In genomic region chr1:37177230-37177864, GRCh38 we compare ENCODE assay signal across 8 cellular contexts.
A peak's percentile ranks its signal among the peaks of the same experiment; 100 is the strongest.
DNase-seq lines count a peak whose midpoint lies in the region; ATAC-seq, FAIRE-seq and TF ChIP-seq lines count a peak whose summit lies in the region.

No MANE protein-coding gene starts in this region.

- no peak overlapping the region for H3K4me3 Mint-ChIP-seq in activated CD8-positive, alpha-beta T cell treated with anti-CD3 and anti-CD28 coated beads, Interleukin-2, amount 10 ng/mL, durations not matched to agents 7 days and 5 days

- peak; percentile 28 to 29 for DNase-seq in cardiac muscle cell (ENCODE audit: low read depth in 1 of 2, low spot score in 1 of 2)
- DNase-seq in left ventricle myocardium superior: no peak
- peak; percentile 66 for DNase-seq in NCI-H2029 treated with DMSO at 0.1 percent for 48 hours (lab: John Stamatoyannopoulos, UW)
- peak; percentile 32 for DNase-seq in activated CD8-positive, alpha-beta T cell treated with anti-CD3 and anti-CD28 coated beads, Interleukin-2, amount 10 ng/mL, durations not matched to agents 7 days and 5 days
- DNase-seq in aorta: no peak
- DNase-seq in RCC 7860 (ENCODE audit: low spot score): no peak
- DNase-seq in activated gamma-delta T cell treated with Interleukin-2 at 50 U/mL for 16 hours: no peak

- H3K9me3 Mint-ChIP-seq in activated CD8-positive, alpha-beta T cell treated with anti-CD3 and anti-CD28 coated beads, Interleukin-2, amount 10 ng/mL, durations not matched to agents 7 days and 5 days (ENCODE audit: insufficient read depth): no peaks in the 10 kb centered on the region

- peaks cover 4% of the 10 kb centered on the region for H3K27me3 ChIP-seq in cardiac muscle cell
- H3K27me3 ChIP-seq in liver (ENCODE audit: control insufficient read depth in 4 of 4, insufficient read depth in 4 of 4, low read length in 3 of 4): peaks cover 0 to 4% (median under 1%) of the 10 kb centered on the region in 4 donors
- no peaks in the 10 kb centered on the region for H3K27me3 ChIP-seq in aorta (ENCODE audit: control insufficient read depth in 1 of 2, insufficient read depth in 2 of 2, low read length in 1 of 2)

- TF ChIP-seq RAD21 in liver (IDR thresholded peaks at IDR 0.05): peak; percentile 35 to 69

- no peak overlapping the region for H3K27ac ChIP-seq in cardiac muscle cell
- no peak overlapping the region for H3K27ac ChIP-seq in liver (ENCODE audit: low read depth in 1 of 2, low read length in 2 of 2)
- no peak overlapping the region for H3K27ac ChIP-seq in aorta (ENCODE audit: low read depth in 1 of 2, low read length in 2 of 2)

- no peak overlapping the region for H3K9ac ChIP-seq in liver (ENCODE audit: low read depth in 1 of 2, low read length in 2 of 2)

- H3K9me3 ChIP-seq in cardiac muscle cell (ENCODE audit: low read depth) (no peaks in the 10 kb centered on the region), liver (ENCODE audit: control insufficient read depth in 4 of 4, low read length in 3 of 4) (peaks cover 0 to 3% (median 0%) of the 10 kb centered on the region in 4 donors), aorta (ENCODE audit: control insufficient read depth, low read length) (peaks cover 4% of the 10 kb centered on the region)

- POLR2A ChIA-PET in activated CD8-positive, alpha-beta T cell treated with anti-CD3 and anti-CD28 coated beads, Interleukin-2, amount 10 ng/mL, durations not matched to agents 7 days and 5 days (lab: Charles Lee): no interaction called here

- H3K4me1 Mint-ChIP-seq in activated CD8-positive, alpha-beta T cell treated with anti-CD3 and anti-CD28 coated beads, Interleukin-2, amount 10 ng/mL, durations not matched to agents 7 days and 5 days (ENCODE audit: low read depth): no peaks in the 10 kb centered on the region

- H3K27ac Mint-ChIP-seq in activated CD8-positive, alpha-beta T cell treated with anti-CD3 and anti-CD28 coated beads, Interleukin-2, amount 10 ng/mL, durations not matched to agents 7 days and 5 days: no peak overlapping the region

- TF ChIP-seq CTCF in cardiac muscle cell (IDR thresholded peaks at IDR 0.05; ENCODE audit: low read depth, low read length): peak; percentile 36
- peak; percentile 19 for TF ChIP-seq CTCF in liver (IDR thresholded peaks at IDR 0.05; ENCODE audit: low read depth, low read length, missing input control)

- H3K4me3 ChIP-seq in cardiac muscle cell (no peak overlapping the region), liver (ENCODE audit: low read depth in 1 of 3, low read length in 3 of 3) (no peak overlapping the region), aorta (ENCODE audit: low read length in 2 of 2) (no peak overlapping the region)

- H3K36me3 ChIP-seq in cardiac muscle cell: no peaks in the 10 kb centered on the region
- H3K36me3 ChIP-seq in liver (ENCODE audit: control insufficient read depth in 4 of 4, insufficient read depth in 3 of 4, low read depth in 1 of 4, low read length in 3 of 4): no peaks in the 10 kb centered on the region
- H3K36me3 ChIP-seq in aorta (ENCODE audit: control insufficient read depth in 1 of 2, insufficient read depth in 2 of 2, low read length in 1 of 2): no peaks in the 10 kb centered on the region

- no peak for FAIRE-seq in RCC 7860 (lab: Jason Lieb, UNC)

- intact Hi-C loops in left ventricle myocardium superior (cut with micrococcal nuclease): no loop called here
- intact Hi-C loops in aorta (cut with DNase I): no loop called here

- H3K36me3 Mint-ChIP-seq in activated CD8-positive, alpha-beta T cell treated with anti-CD3 and anti-CD28 coated beads, Interleukin-2, amount 10 ng/mL, durations not matched to agents 7 days and 5 days (ENCODE audit: low read depth): no peaks in the 10 kb centered on the region

- peaks cover under 1% of the 10 kb centered on the region for H3K27me3 Mint-ChIP-seq in activated CD8-positive, alpha-beta T cell treated with anti-CD3 and anti-CD28 coated beads, Interleukin-2, amount 10 ng/mL, durations not matched to agents 7 days and 5 days (ENCODE audit: low read depth)

- ATAC-seq in left ventricle myocardium superior (no peak), aorta (ENCODE audit: low FRiP score) (no peak)
- ATAC-seq in activated CD8-positive, alpha-beta T cell treated with anti-CD3 and anti-CD28 coated beads, Interleukin-2, amount 10 ng/mL, durations not matched to agents 7 days and 5 days: no peak

- CTCF ChIA-PET in activated CD8-positive, alpha-beta T cell treated with anti-CD3 and anti-CD28 coated beads, Interleukin-2, amount 10 ng/mL, durations not matched to agents 7 days and 5 days (lab: Charles Lee): interaction anchor here (1.0 kb wide), 1 partner anchor 9 kb away, joined by 3 read pairs; no protein-coding TSS in a partner anchor

- H3K4me1 ChIP-seq in cardiac muscle cell (ENCODE audit: low read depth) (no peaks in the 10 kb centered on the region), liver (ENCODE audit: control insufficient read depth in 4 of 4, insufficient read depth in 4 of 4, low read length in 3 of 4) (no peaks in the 10 kb centered on the region), aorta (ENCODE audit: control insufficient read depth in 1 of 2, insufficient read depth in 2 of 2, low read length in 2 of 2) (no peaks in the 10 kb centered on the region)

- 71% methylated on average over 10 of the region's 10 CpGs for WGBS in liver
- WGBS in aorta, 2 donors: 61 to 62% methylated on average over 10 of the region's 10 CpGs

TF ChIP-seq in liver, 16 proteins besides CTCF, POLR2A, EP300 and RAD21:
- TF ChIP-seq FOXA2 (IDR thresholded peaks at IDR 0.05) (no peak), SP1 (IDR thresholded peaks at IDR 0.05) (no peak), ATF3 (IDR thresholded peaks at IDR 0.05) (no peak), HNF4A (conservative IDR thresholded peaks at IDR 0.05) (no peak), JUND (IDR thresholded peaks at IDR 0.05) (no peak)

Comparison
In these comparisons a context has a peak if more than half of its experiments do, and no peak if none do; other contexts are left out.
1. DNase-seq: peak in cardiac muscle cell (2 of 2), NCI-H2029 treated with DMSO at 0.1 percent for 48 hours (single experiment) and activated CD8-positive, alpha-beta T cell treated with anti-CD3 and anti-CD28 coated beads, Interleukin-2, amount 10 ng/mL, durations not matched to agents 7 days and 5 days (single experiment); none in left ventricle myocardium superior (single experiment), aorta (0 of 2), RCC 7860 (single experiment) and activated gamma-delta T cell treated with Interleukin-2 at 50 U/mL for 16 hours (single experiment).